ENCODE assay signal across 10 cellular contexts in genomic region chr3:65425880-65426279, GRCh38.
DNase-seq lines count a peak whose midpoint lies in the region; ATAC-seq and TF ChIP-seq lines count a peak whose summit lies in the region.
"Had no signal": no experiment of that assay in that cellular context is flagged by ENCODE, and none has a peak within 500 bp of the region (broad histone marks: within the 10 kb centered on the region; RNA-seq: fewer than 3 reads in every experiment).

No MANE protein-coding gene starts in this region.

- H3K36me3 Mint-ChIP-seq in HFFc6 (ENCODE audit: low read depth) (peaks cover 9% of the 10 kb centered on the region), immature natural killer cell (no peaks in the 10 kb centered on the region)

- peaks cover 2% of the 10 kb centered on the region for H3K36me3 ChIP-seq in kidney epithelial cell (ENCODE audit: control insufficient read depth, insufficient read depth, low read length)

- no peaks in the 10 kb centered on the region; the same call in 1 of the 2 replicates for H3K27me3 Mint-ChIP-seq in HFFc6 (ENCODE audit: insufficient read depth)
- peaks cover 0 to 2% (median 0%) of the 10 kb centered on the region in 3 donors for H3K27me3 Mint-ChIP-seq in immature natural killer cell (ENCODE audit: low read depth in 3 of 3)

- H3K4me3 Mint-ChIP-seq in HFFc6 (no peak overlapping the region), immature natural killer cell (no peak overlapping the region)

- ATAC-seq in HG03039 (IDR thresholded peaks at IDR 0.05; ENCODE audit: unreplicated experiment): no peak

- peak; percentile 50 for TF ChIP-seq CTCF in AG09319 (IDR thresholded peaks at IDR 0.05; ENCODE audit: low read depth, low read length)
- peak; percentile 68 for TF ChIP-seq CTCF in HFFc6 (IDR thresholded peaks at IDR 0.05)
- peak; percentile 53 for TF ChIP-seq CTCF in kidney epithelial cell (IDR thresholded peaks at IDR 0.05; ENCODE audit: insufficient read depth, low read length, poor library complexity, severe bottlenecking)

- no peaks in the 10 kb centered on the region for H3K9me3 Mint-ChIP-seq in HFFc6
- peaks cover 0 to 19% (median 7%) of the 10 kb centered on the region in 6 donors for H3K9me3 Mint-ChIP-seq in immature natural killer cell

- H3K4me1 Mint-ChIP-seq in HFFc6 (ENCODE audit: low read depth) (no peaks in the 10 kb centered on the region), immature natural killer cell (no peaks in the 10 kb centered on the region)

- H3K27me3 ChIP-seq in kidney epithelial cell (ENCODE audit: control insufficient read depth, insufficient read depth, low read length): no peaks in the 10 kb centered on the region

- no peak overlapping the region for H3K4me3 ChIP-seq in kidney epithelial cell (ENCODE audit: low read depth, low read length)

- in situ Hi-C loops in KBM-7 (cut with MboI; ENCODE audit: low pct_unique_long_range_greater_than_20kb, low sequenced_read_pairs): no loop called here

- H3K27ac Mint-ChIP-seq in HFFc6: no peak overlapping the region
- H3K27ac Mint-ChIP-seq in immature natural killer cell: no peak overlapping the region

- DNase-seq in AG09319 (ENCODE audit: extremely low read depth, low read depth) (no peak), HFFc6 (peak; percentile 27), astrocyte of the hippocampus (ENCODE audit: low read depth, low spot score) (peak; percentile 26), kidney epithelial cell (ENCODE audit: low read depth) (no peak), KBM-7 (no peak), immature natural killer cell (no peak), amniotic stem cell (lab: John Stamatoyannopoulos, UW) (no peak)
- DNase-seq: cerebellar nuclear complex, NCI-H226 had no signal

Comparison
In these comparisons a context has a peak if more than half of its experiments do, and no peak if none do; other contexts are left out.
1. DNase-seq: peak in HFFc6 (single experiment) and astrocyte of the hippocampus (single experiment); none in AG09319 (single experiment), kidney epithelial cell (single experiment), KBM-7 (single experiment), immature natural killer cell (0 of 3) and amniotic stem cell (single experiment).
2. Peak in every context shown above with its lines, with median percentiles within 50 percentile points of each other: CTCF ChIP-seq.